ENCODE assay signal across 28 cellular contexts in the genomic region with DNA sequence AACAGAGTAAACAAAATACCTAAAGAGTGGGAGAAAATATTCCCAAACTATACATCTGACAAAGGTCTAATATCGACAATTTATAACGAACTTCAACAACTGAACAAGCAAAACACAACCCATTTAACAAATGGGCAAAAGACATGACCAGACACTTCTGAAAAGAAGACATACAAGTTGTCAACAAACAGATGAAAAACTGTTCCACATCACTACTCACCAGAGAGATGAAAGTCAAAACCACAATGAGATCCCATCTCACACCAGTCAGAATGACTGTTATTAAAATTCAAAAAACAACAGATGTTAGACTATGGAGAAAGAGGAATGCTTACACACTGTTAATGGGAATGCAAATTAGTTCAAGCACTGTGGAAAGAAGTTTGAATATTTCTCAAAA.
"Had no signal": no experiment of that assay in that cellular context is flagged by ENCODE, and none has a peak within 500 bp of the region (broad histone marks: within the 10 kb centered on the region; RNA-seq: fewer than 3 reads in every experiment).

No MANE protein-coding gene starts in this region.

- H3K4me1 Mint-ChIP-seq: immature natural killer cell; memory B cell; natural killer cell; stimulated activated memory B cell treated with anti-CD40 and anti-IgM and Interleukin-4, amounts not matched to agents 10 μg/mL and 1 μg/mL and 100 μg/mL, for 72 hours had no signal

- H3K27me3 Mint-ChIP-seq: stimulated activated memory B cell treated with anti-CD40 and anti-IgM and Interleukin-4, amounts not matched to agents 10 μg/mL and 1 μg/mL and 100 μg/mL, for 72 hours; stimulated activated naive CD8-positive, alpha-beta T cell treated with anti-CD3 and anti-CD28 coated beads, Interleukin-15, Interleukin-2, amounts not matched to agents 100 ng/mL and 50 ng/mL, for 24 hours had no signal

- H3K36me3 ChIP-seq: esophagus muscularis mucosa, ovary, sigmoid colon, spleen, thoracic aorta, tibial nerve, upper lobe of left lung, uterus had no signal

- H3K9me3 ChIP-seq: esophagus muscularis mucosa, ovary, psoas muscle, sigmoid colon, thoracic aorta, tibial nerve, upper lobe of left lung, uterus had no signal

- H3K27ac ChIP-seq: coronary artery, esophagus muscularis mucosa, ovary, psoas muscle, sigmoid colon, skin epidermis, spleen, thoracic aorta, tibial nerve, upper lobe of left lung, uterus had no signal

- H3K36me3 Mint-ChIP-seq: memory B cell; natural killer cell; stimulated activated memory B cell treated with anti-CD40 and anti-IgM and Interleukin-4, amounts not matched to agents 10 μg/mL and 1 μg/mL and 100 μg/mL, for 72 hours had no signal

- H3K27me3 ChIP-seq: esophagus muscularis mucosa, ovary, sigmoid colon, spleen, tibial nerve, upper lobe of left lung, uterus had no signal

- H3K4me3 Mint-ChIP-seq: immature natural killer cell; memory B cell; natural killer cell; stimulated activated memory B cell treated with anti-CD40 and anti-IgM and Interleukin-4, amounts not matched to agents 10 μg/mL and 1 μg/mL and 100 μg/mL, for 72 hours; stimulated activated naive CD8-positive, alpha-beta T cell treated with anti-CD3 and anti-CD28 coated beads, Interleukin-15, Interleukin-2, amounts not matched to agents 100 ng/mL and 50 ng/mL, for 24 hours had no signal

- ATAC-seq: left ventricle myocardium superior; natural killer cell; psoas muscle; right cardiac atrium; stimulated activated memory B cell treated with anti-CD40 and anti-IgM and Interleukin-4, amounts not matched to agents 10 μg/mL and 1 μg/mL and 100 μg/mL, for 72 hours had no signal

- H3K4me1 ChIP-seq: esophagus muscularis mucosa, psoas muscle, sigmoid colon, spleen, tibial nerve, upper lobe of left lung, uterus had no signal

- H3K27ac Mint-ChIP-seq: immature natural killer cell; memory B cell; natural killer cell; stimulated activated memory B cell treated with anti-CD40 and anti-IgM and Interleukin-4, amounts not matched to agents 10 μg/mL and 1 μg/mL and 100 μg/mL, for 72 hours; stimulated activated naive CD8-positive, alpha-beta T cell treated with anti-CD3 and anti-CD28 coated beads, Interleukin-15, Interleukin-2, amounts not matched to agents 100 ng/mL and 50 ng/mL, for 24 hours had no signal

- DNase-seq: dermis blood vessel endothelial cell; effector memory CD4-positive, alpha-beta T cell; foreskin melanocyte; hypothalamus; immature natural killer cell; islet precursor cell; kidney glomerular epithelial cell; left ventricle myocardium superior; natural killer cell; occipital lobe; ovary; posterior cingulate gyrus; psoas muscle; right cardiac atrium; sigmoid colon; spleen; stimulated activated CD4-positive, alpha-beta T cell treated with anti-CD3 and anti-CD28 coated beads, Interleukin-4, amount 100 ng/mL, for 4 hours; upper lobe of left lung; uterus had no signal

- H3K4me3 ChIP-seq: coronary artery, esophagus muscularis mucosa, lung, ovary, psoas muscle, sigmoid colon, skin epidermis, spleen, thoracic aorta, tibial nerve, upper lobe of left lung, uterus had no signal
